Comparison of ENCODE assay signal across 19 cellular contexts in the genomic region with DNA sequence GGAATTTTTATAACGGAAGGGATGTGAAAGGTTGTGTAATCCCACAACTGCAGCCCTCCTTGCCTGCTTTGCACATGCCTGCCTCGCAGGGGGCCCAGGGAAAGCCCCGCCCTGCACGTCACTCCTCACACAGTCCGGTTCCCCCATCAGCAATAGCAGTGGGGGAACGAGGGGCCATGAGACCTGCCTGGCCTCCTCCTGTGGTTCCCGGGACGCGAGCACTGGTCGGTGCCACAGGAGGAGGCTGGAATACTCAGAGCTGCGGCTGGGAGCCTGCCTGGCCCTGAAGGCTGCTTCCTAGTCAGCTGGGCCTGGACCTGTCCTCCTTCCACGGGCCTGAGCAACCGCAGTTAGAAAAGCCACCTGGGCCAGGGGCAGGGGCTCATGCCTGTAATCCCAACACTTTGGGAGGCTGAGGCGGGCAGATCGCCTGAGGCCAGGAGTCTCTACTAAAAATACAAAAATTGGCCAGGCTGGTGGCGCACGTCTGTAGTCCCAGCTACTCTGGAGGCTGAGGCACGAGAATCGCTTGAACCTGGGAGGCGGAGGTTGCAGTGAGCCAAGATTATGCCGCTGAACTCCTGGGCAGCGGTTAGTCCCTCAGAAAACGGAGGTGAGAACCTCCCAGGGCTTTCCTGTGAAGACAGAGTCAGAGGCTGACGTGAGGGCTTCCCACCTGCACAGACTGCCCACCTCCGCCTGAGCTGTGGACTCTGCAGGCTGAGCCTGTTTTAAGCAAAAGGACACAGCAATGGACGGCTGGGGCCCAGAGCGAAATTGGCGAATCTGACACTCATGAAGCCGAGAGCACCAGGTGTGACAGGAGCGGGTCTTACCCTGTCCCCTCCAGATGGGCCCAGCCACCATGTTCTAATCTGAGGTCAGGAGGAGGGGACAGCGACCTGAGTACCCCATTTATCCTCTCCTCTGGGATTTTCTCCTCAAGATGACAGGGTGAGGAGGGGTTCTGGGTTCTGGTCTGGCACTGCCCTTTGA. TPM values are rescaled to one million over a fixed set of nuclear protein-coding genes. Genes with fewer than 3 reads are reported as not detected.
DNase-seq lines count a peak whose midpoint lies in the region; ATAC-seq, FAIRE-seq and TF ChIP-seq lines count a peak whose summit lies in the region.
"Had no signal": no experiment of that assay in that cellular context is flagged by ENCODE, and none has a peak within 500 bp of the region (broad histone marks: within the 10 kb centered on the region; RNA-seq: fewer than 3 reads in every experiment).

No MANE protein-coding gene starts in this region.

- H3K27me3 ChIP-seq in DND-41 (ENCODE audit: insufficient read depth, low read length, poor library complexity) (no peaks in the 10 kb centered on the region), H1 (replicated peaks in 1 of 4; ENCODE audit: control insufficient read depth in 3 of 4, extremely low read depth in 1 of 4, insufficient read depth in 3 of 4, low read length in 3 of 4) (no peaks in the 10 kb centered on the region), sigmoid colon (no peaks in the 10 kb centered on the region)
- H3K27me3 ChIP-seq: body of pancreas had no signal

- H3K14ac ChIP-seq in H1 (ENCODE audit: insufficient read length), result no peak overlapping the region

- H3K4me2 ChIP-seq in DND-41 (ENCODE audit: insufficient read depth, low read length) (no peak overlapping the region), H1 (ENCODE audit: insufficient read depth in 1 of 2, low read depth in 2 of 2, low read length in 2 of 2) (no peak overlapping the region)

- POLR2A ChIA-PET in HEK293 (lab: Yijun Ruan, JAX), result no interaction called here
- POLR2A ChIA-PET in H1 (lab: Charles Lee; ENCODE audit: partially characterized antibody), result no interaction called here

- H2AFZ ChIP-seq in DND-41 (ENCODE audit: low read depth, low read length) (no peak overlapping the region), H1 (ENCODE audit: low read length) (no peak overlapping the region)

- no peak for TF ChIP-seq RAD21 in H1 (IDR thresholded peaks at IDR 0.05 in 1 of 2, conservative IDR thresholded peaks at IDR 0.05 in 1 of 2; ENCODE audit: low read depth in 2 of 2, low read length in 2 of 2)

- no peaks in the 10 kb centered on the region for H3K4me1 ChIP-seq in DND-41 (ENCODE audit: insufficient read depth, low read length)
- H3K4me1 ChIP-seq in HEK293 (ENCODE audit: control insufficient read depth, insufficient read depth, low read length), result no peaks in the 10 kb centered on the region
- H3K4me1 ChIP-seq in H1 (replicated peaks in 1 of 4; ENCODE audit: control insufficient read depth in 3 of 4, insufficient read depth in 4 of 4, low read length in 3 of 4), result no peaks in the 10 kb centered on the region
- peaks cover 0 to 18% (median 6%) of the 10 kb centered on the region in 4 donors for H3K4me1 ChIP-seq in sigmoid colon

- H3K9me3 ChIP-seq in DND-41 (ENCODE audit: insufficient read depth, low read length, severe bottlenecking) (no peaks in the 10 kb centered on the region), HEK293 (ENCODE audit: control insufficient read depth, insufficient read depth, low read depth, low read length) (no peaks in the 10 kb centered on the region), H1 (ENCODE audit: insufficient read depth in 2 of 2, low read depth in 1 of 2, low read length in 1 of 2) (no peaks in the 10 kb centered on the region), sigmoid colon (no peaks in the 10 kb centered on the region)
- H3K9me3 ChIP-seq: body of pancreas had no signal

- CTCF ChIA-PET in HEK293 (lab: Yijun Ruan, JAX) (no interaction called here), H1 (lab: Charles Lee; ENCODE audit: partially characterized antibody) (interaction anchor here (0.9 kb wide), 1 partner anchor 90 kb away, joined by 4 read pairs; no protein-coding TSS in a partner anchor)

- H3K9ac ChIP-seq in DND-41 (ENCODE audit: low read depth, low read length), result no peak overlapping the region
- H3K9ac ChIP-seq in H1 (replicated peaks in 1 of 4; ENCODE audit: extremely low read depth in 1 of 4, low read depth in 3 of 4, low read length in 3 of 4), result no peak overlapping the region

- no peak for ATAC-seq in DND-41 (ENCODE audit: insufficient read depth, low read depth)
- ATAC-seq: activated T-cell treated with anti-CD3 and anti-CD28 coated beads, Interleukin-2, amount 50 U/mL, for 4 hours; body of pancreas; naive thymus-derived CD8-positive, alpha-beta T cell; stimulated activated naive CD8-positive, alpha-beta T cell treated with anti-CD3 and anti-CD28 coated beads, Interleukin-15, Interleukin-2, amounts not matched to agents 100 U/mL and 50 U/mL, for 24 hours had no signal

- TF ChIP-seq POLR2A in H1 (IDR thresholded peaks at IDR 0.05; ENCODE audit: control extremely low read depth in 1 of 2, low read depth in 2 of 2, low read length in 2 of 2) (no peak), sigmoid colon (IDR thresholded peaks at IDR 0.05) (no peak)

- H2BK12ac ChIP-seq in H1 (ENCODE audit: low read depth, low read length), result no peak overlapping the region

- H2BK120ac ChIP-seq in H1 (replicated peaks; ENCODE audit: low read depth, low read length), result no peak overlapping the region

- no peak overlapping the region for H2AK5ac ChIP-seq in H1 (ENCODE audit: low read depth, low read length)

- H3K4ac ChIP-seq in H1 (replicated peaks; ENCODE audit: insufficient read length, low read depth, low read length), result no peak overlapping the region

- H3K27ac ChIP-seq in DND-41 (ENCODE audit: low read length), result peak overlapping the region; percentile 57; the same call in 1 of the 2 replicates
- H3K27ac ChIP-seq in HEK293 (ENCODE audit: extremely low read depth, low read depth, low read length), result no peak overlapping the region
- H3K27ac ChIP-seq in H1 (ENCODE audit: low read depth, low read length), result no peak overlapping the region
- no peak overlapping the region for H3K27ac ChIP-seq in sigmoid colon
- H3K27ac ChIP-seq: body of pancreas had no signal

- TF ChIP-seq CTCF in DND-41 (IDR thresholded peaks at IDR 0.05; ENCODE audit: borderline replicate concordance, extremely low read depth, low read length, poor library complexity, severe bottlenecking), result no peak
- no peak for TF ChIP-seq CTCF in HEK293 (tag by site-specific recombination; IDR thresholded peaks at IDR 0.05)
- TF ChIP-seq CTCF in H1 (IDR thresholded peaks at IDR 0.05; ENCODE audit: control extremely low read depth in 1 of 3, insufficient read depth in 1 of 3, low read depth in 1 of 3, low read length in 3 of 3), result no peak
- TF ChIP-seq CTCF in sigmoid colon (IDR thresholded peaks at IDR 0.05), result no peak

- no peak overlapping the region for H2BK20ac ChIP-seq in H1 (ENCODE audit: low read length)

- WGBS in H1 (ENCODE audit: extremely low coverage in 1 of 2, insufficient coverage in 1 of 2, insufficient read length in 1 of 2, insufficient replicate concordance in 2 of 2, low coverage in 1 of 2, low lambda C conversion rate in 2 of 2, missing lambda C conversion rate in 1 of 2), 2 experiments, result 90 to 100% methylated on average over 1 to 26 of the region's 31 CpGs
- 87 to 91% methylated on average over 31 of the region's 31 CpGs for WGBS in sigmoid colon, 2 donors

- H2BK15ac ChIP-seq in H1 (ENCODE audit: low read length), result no peak overlapping the region

- H3K23ac ChIP-seq in H1 (ENCODE audit: insufficient read length), result no peak overlapping the region

- H3K36me3 ChIP-seq in DND-41 (ENCODE audit: insufficient read depth, low read length) (peaks cover 75% of the 10 kb centered on the region), HEK293 (ENCODE audit: control insufficient read depth in 2 of 2, insufficient read depth in 1 of 2, low read length in 2 of 2) (no peaks in the 10 kb centered on the region), H1 (ENCODE audit: control insufficient read depth in 2 of 4, insufficient read depth in 4 of 4, low read length in 3 of 4) (no peaks in the 10 kb centered on the region), sigmoid colon (no peaks in the 10 kb centered on the region)

- no peaks in the 10 kb centered on the region; the same call in 1 of the 2 replicates for H3K23me2 ChIP-seq in H1 (ENCODE audit: low read depth, low read length)

- H3K4me3 ChIP-seq in DND-41 (ENCODE audit: low read depth in 1 of 2, low read length in 2 of 2) (no peak overlapping the region), HEK293 (ENCODE audit: low read depth, low read length) (no peak overlapping the region), H1 (ENCODE audit: extremely low read depth in 1 of 4, insufficient read depth in 2 of 4, low read depth in 3 of 4, low read length in 4 of 4) (no peak overlapping the region), sigmoid colon (no peak overlapping the region)
- H3K4me3 ChIP-seq: body of pancreas had no signal

- H2BK5ac ChIP-seq in H1 (ENCODE audit: low read depth, low read length), result 0 out of 2 replicates have a peak overlapping the region, but pooled peaks have one; percentile 16

- no peaks in the 10 kb centered on the region for H3K79me1 ChIP-seq in H1 (ENCODE audit: low read depth, low read length)

- peaks cover 36% of the 10 kb centered on the region for H3K79me2 ChIP-seq in DND-41 (ENCODE audit: insufficient read depth, low read length)
- H3K79me2 ChIP-seq in H1 (ENCODE audit: control insufficient read depth in 1 of 2, insufficient read depth in 2 of 2, low read length in 2 of 2), result no peaks in the 10 kb centered on the region

- no peak overlapping the region for H3K18ac ChIP-seq in H1 (ENCODE audit: extremely low read depth, low read length)

- no peak overlapping the region for H4K8ac ChIP-seq in H1 (ENCODE audit: extremely low read depth, insufficient read depth, low read length)

- H4K5ac ChIP-seq in H1 (ENCODE audit: insufficient read length, low read depth, low read length), result no peak overlapping the region

- TF ChIP-seq EP300 in H1 (IDR thresholded peaks at IDR 0.05; ENCODE audit: borderline replicate concordance in 1 of 2, low read depth in 2 of 2, low read length in 2 of 2), result no peak
- no peak for TF ChIP-seq EP300 in sigmoid colon (IDR thresholded peaks at IDR 0.05)

- no peak overlapping the region for H3K56ac ChIP-seq in H1 (replicated peaks; ENCODE audit: insufficient read length, low read depth, low read length)

- FAIRE-seq in H1 (lab: Jason Lieb, UNC), result no peak
- FAIRE-seq: H54, urothelium cell line had no signal

- intact Hi-C loops in sigmoid colon (cut with DNase I), result no loop called here

- DNase-seq in DND-41 (no peak), H1 (ENCODE audit: low read depth in 1 of 2, low spot score in 2 of 2) (peak in 1 of 2 experiments; percentile 40), sigmoid colon (peak; percentile 57), H4 (ENCODE audit: low spot score) (no peak), NOMO-1 treated with dmso at 0.1 percent for 144 hours (lab: John Stamatoyannopoulos, UW; ENCODE audit: unreplicated experiment) (no peak), HuH-7 (ENCODE audit: low spot score) (no peak), DMS 273 treated with DMSO at 0.1 percent for 48 hours (lab: John Stamatoyannopoulos, UW) (no peak)
- DNase-seq: activated CD4-positive, alpha-beta T cell treated with anti-CD3 and anti-CD28 coated beads, Interleukin-2, amount 50 U/mL, for 4 hours; activated T-cell treated with anti-CD3 and anti-CD28 coated beads, Interleukin-2, amount 50 U/mL, for 4 hours; naive thymus-derived CD8-positive, alpha-beta T cell; NCI-H2107; stimulated activated CD4-positive, alpha-beta T cell treated with anti-CD3 and anti-CD28 coated beads, Interleukin-2, amount 100 ng/mL, for 24 hours; stimulated activated naive CD8-positive, alpha-beta T cell treated with anti-CD3 and anti-CD28 coated beads, Interleukin-15, Interleukin-2, amounts not matched to agents 100 U/mL and 50 U/mL, for 24 hours; T-helper 1 cell had no signal

- peaks cover 7% of the 10 kb centered on the region for H4K20me1 ChIP-seq in DND-41 (ENCODE audit: insufficient read depth, low read length)
- H4K20me1 ChIP-seq in H1 (replicated peaks in 1 of 2; ENCODE audit: control insufficient read depth in 1 of 2, insufficient read depth in 2 of 2, low read length in 2 of 2), result peaks cover 0 to 2% of the 10 kb centered on the region in 2 experiments

- no peak overlapping the region for H4K91ac ChIP-seq in H1 (replicated peaks; ENCODE audit: insufficient read length, low read length)

RNA-seq across cellular contexts. Expression of a gene that starts 52.9 kb away (rescaled TPM):
- total RNA-seq in H1 (2021; fragmentation: NEBNext Ultra II Directional; extraction: Animal tissue kit (Norgen Biotek cat#: 25700)), result 2.4 and 3.1 TPM in 2 replicates
- 6.3 and 10.9 TPM in 2 replicates for polyA plus RNA-seq in H1 (2011; rRNA removed)
- 5.6 TPM for polyA plus RNA-seq in H1 (2011; cell fraction: cytosol; rRNA removed)
- polyA plus RNA-seq in H1 (2011; cell fraction: nucleus; rRNA removed), result 18.0 TPM
- 2.4 to 3.1 TPM (median 2.7 TPM) in 4 replicates for polyA plus RNA-seq in H1 (2012, experiment 1 of 2)
- polyA plus RNA-seq in H1 (2012, experiment 2 of 2), result 2.0 TPM
- polyA plus RNA-seq in H1 (2013, experiment 1 of 2), result 1.1 TPM
- polyA plus RNA-seq in H1 (2013, experiment 2 of 2), result 1.0 TPM
- polyA minus RNA-seq in H1 (2011; rRNA and poly(A)+ RNA removed), result 7.9 and 10.8 TPM in 2 replicates
- polyA minus RNA-seq in H1 (2011; cell fraction: cytosol; rRNA and poly(A)+ RNA removed), result 2.7 TPM
- 8.9 TPM for polyA minus RNA-seq in H1 (2011; cell fraction: nucleus; rRNA and poly(A)+ RNA removed)
- 10 to 100 TPM; 11.7 to 21.4 (median 15.7) TPM for total RNA-seq in sigmoid colon
- polyA plus RNA-seq in sigmoid colon, result 1 to 10 TPM in 2 of 3 donors, under 1 TPM in 1; 0.23 to 3.0 (median 2.4) TPM
- 0.68 and 0.77 TPM in 2 replicates for total RNA-seq in H4 (2014; rRNA removed; shearing (Covaris generic))
- total RNA-seq: glomerular endothelial cell had no signal
